14 cellular contexts compared by ENCODE assay signal in genomic region chr6:161444966-161445799, GRCh38.
DNase-seq lines count a peak whose midpoint lies in the region; FAIRE-seq and TF ChIP-seq lines count a peak whose summit lies in the region.
"Had no signal": no experiment of that assay in that cellular context is flagged by ENCODE, and none has a peak within 500 bp of the region (broad histone marks: within the 10 kb centered on the region; RNA-seq: fewer than 3 reads in every experiment).

No MANE protein-coding gene starts in this region.

- no peaks in the 10 kb centered on the region for H3K79me2 ChIP-seq in smooth muscle cell (ENCODE audit: low read depth)

- no peak overlapping the region for H2AFZ ChIP-seq in smooth muscle cell (ENCODE audit: low read depth)

- FAIRE-seq in bronchial epithelial cell (lab: Jason Lieb, UNC) (peak; percentile 7), RCC 7860 (lab: Jason Lieb, UNC) (no peak)
- FAIRE-seq: GM18507 had no signal

- H3K4me1 ChIP-seq in smooth muscle cell (ENCODE audit: low read depth): peaks cover 22% of the 10 kb centered on the region
- H3K4me1 ChIP-seq: BE2C had no signal

- no peak overlapping the region for H3K4me3 ChIP-seq in bronchial epithelial cell (ENCODE audit: low read depth, low read length)
- H3K4me3 ChIP-seq in smooth muscle cell: no peak overlapping the region
- H3K4me3 ChIP-seq: coronary artery had no signal

- no peaks in the 10 kb centered on the region for H4K20me1 ChIP-seq in smooth muscle cell (ENCODE audit: low read depth)

- H3F3A ChIP-seq in smooth muscle cell (ENCODE audit: low read depth): no peaks in the 10 kb centered on the region

- TF ChIP-seq CTCF in bronchial epithelial cell (IDR thresholded peaks at IDR 0.05; ENCODE audit: insufficient read depth, low read length, severe bottlenecking) (no peak), smooth muscle cell (IDR thresholded peaks at IDR 0.05; ENCODE audit: borderline replicate concordance, insufficient read depth, poor library complexity, severe bottlenecking) (no peak)

- H3K36me3 ChIP-seq in bronchial epithelial cell (ENCODE audit: control insufficient read depth, insufficient read depth, low read length) (no peaks in the 10 kb centered on the region), smooth muscle cell (ENCODE audit: low read depth) (no peaks in the 10 kb centered on the region)
- H3K36me3 ChIP-seq: BE2C had no signal

- 74% methylated on average over 20 of the region's 20 CpGs for WGBS in smooth muscle cell (ENCODE audit: low lambda C conversion rate)

- no peak overlapping the region for H3K27ac ChIP-seq in smooth muscle cell (ENCODE audit: low read depth)
- H3K27ac ChIP-seq: coronary artery, epithelial cell of prostate had no signal

- no peaks in the 10 kb centered on the region for H3K9me3 ChIP-seq in smooth muscle cell (replicated peaks; ENCODE audit: low read depth)
- H3K9me3 ChIP-seq: BE2C had no signal

- H3K4me2 ChIP-seq in smooth muscle cell: peak overlapping the region; percentile 57

- H3K27me3 ChIP-seq in bronchial epithelial cell (ENCODE audit: control insufficient read depth, insufficient read depth, low read length) (peaks cover 2% of the 10 kb centered on the region), smooth muscle cell (ENCODE audit: low read depth) (no peaks in the 10 kb centered on the region)
- H3K27me3 ChIP-seq: BE2C had no signal

- no peak overlapping the region for H3K9ac ChIP-seq in smooth muscle cell (ENCODE audit: low read depth)

- DNase-seq in RPMI7951 (ENCODE audit: low read depth): peak; percentile 34
- DNase-seq in bronchial epithelial cell (ENCODE audit: low read depth): no peak
- peak; percentile 71 for DNase-seq in myocyte (ENCODE audit: low read depth)
- no peak for DNase-seq in smooth muscle cell (lab: John Stamatoyannopoulos, UW; ENCODE audit: unreplicated experiment)
- DNase-seq in SKM-1 (lab: John Stamatoyannopoulos, UW; ENCODE audit: unreplicated experiment): no peak
- DNase-seq in NOMO-1 treated with dmso at 0.1 percent for 144 hours (lab: John Stamatoyannopoulos, UW; ENCODE audit: unreplicated experiment): no peak
- no peak for DNase-seq in RCC 7860 (ENCODE audit: low spot score)
- DNase-seq: activated CD4-positive, alpha-beta T cell treated with anti-CD3 and anti-CD28 coated beads, Interleukin-2, amount 50 U/mL, for 4 hours; BE2C; NCI-H1092 treated with DMSO at 0.1 percent for 48 hours; NCI-H226 had no signal

Comparison
In these comparisons a context has a peak if more than half of its experiments do, and no peak if none do; other contexts are left out.
1. DNase-seq: peak in RPMI7951 (single experiment) and myocyte (single experiment); none in bronchial epithelial cell (single experiment), smooth muscle cell (single experiment), SKM-1 (single experiment), NOMO-1 treated with dmso at 0.1 percent for 144 hours (single experiment) and RCC 7860 (single experiment).